In the genomic region with DNA sequence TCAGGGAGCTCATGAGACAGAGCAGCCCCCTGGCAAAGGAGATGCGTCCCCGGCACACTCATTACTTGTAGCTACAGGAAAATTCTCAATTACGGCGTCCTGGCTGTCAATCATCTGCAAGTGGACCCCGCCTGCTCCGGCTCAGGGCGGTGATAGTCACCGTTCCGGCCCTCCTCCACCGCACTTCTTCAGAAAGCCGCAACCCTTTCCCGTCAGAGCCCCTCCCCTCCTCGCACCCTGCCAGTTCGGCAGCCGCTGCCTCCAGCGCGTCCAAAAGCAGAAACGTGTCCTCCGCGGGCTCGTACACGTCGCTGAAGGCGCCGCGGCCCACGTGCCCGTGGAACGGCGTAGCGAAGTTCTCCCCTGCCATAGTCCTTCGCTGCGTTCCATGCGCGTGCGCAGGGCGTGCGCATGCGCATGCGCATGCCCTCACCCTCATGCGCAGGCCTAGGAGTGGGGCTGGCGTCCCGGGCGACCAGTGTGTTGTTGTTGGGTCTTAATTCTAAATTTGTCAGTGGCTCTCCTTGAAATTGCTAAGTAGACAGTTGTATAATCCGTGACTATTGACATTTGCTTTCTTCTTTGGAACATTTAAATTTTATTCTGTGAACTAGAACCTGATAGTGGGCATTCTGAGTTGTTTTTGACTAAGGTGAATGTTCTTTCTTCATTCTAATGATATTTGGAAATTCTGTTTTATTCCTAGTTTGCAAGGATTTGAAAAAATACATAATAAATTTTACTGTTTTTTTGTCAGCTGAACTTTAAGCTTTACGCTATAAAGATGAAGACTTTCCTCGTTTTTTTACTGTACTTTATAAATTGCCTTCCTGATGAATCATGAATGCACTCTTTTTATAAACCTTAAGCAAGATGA, we compare ENCODE assay signal across 1 cellular context.
TF ChIP-seq lines count a peak whose summit lies in the region.

No MANE protein-coding gene starts in this region.

TF ChIP-seq in HepG2, 621 proteins besides CTCF, POLR2A, EP300 and RAD21 (continued from another document and continues in another):
- TF ChIP-seq, protein P1, sequence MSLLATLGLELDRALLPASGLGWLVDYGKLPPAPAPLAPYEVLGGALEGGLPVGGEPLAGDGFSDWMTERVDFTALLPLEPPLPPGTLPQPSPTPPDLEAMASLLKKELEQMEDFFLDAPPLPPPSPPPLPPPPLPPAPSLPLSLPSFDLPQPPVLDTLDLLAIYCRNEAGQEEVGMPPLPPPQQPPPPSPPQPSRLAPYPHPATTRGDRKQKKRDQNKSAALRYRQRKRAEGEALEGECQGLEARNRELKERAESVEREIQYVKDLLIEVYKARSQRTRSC (CRISPR knock-in tag; IDR thresholded peaks at IDR 0.05; ENCODE audit: low read depth) = peak; percentile 98; the same call in 1 of the 2 replicates
- TF ChIP-seq, protein P2, sequence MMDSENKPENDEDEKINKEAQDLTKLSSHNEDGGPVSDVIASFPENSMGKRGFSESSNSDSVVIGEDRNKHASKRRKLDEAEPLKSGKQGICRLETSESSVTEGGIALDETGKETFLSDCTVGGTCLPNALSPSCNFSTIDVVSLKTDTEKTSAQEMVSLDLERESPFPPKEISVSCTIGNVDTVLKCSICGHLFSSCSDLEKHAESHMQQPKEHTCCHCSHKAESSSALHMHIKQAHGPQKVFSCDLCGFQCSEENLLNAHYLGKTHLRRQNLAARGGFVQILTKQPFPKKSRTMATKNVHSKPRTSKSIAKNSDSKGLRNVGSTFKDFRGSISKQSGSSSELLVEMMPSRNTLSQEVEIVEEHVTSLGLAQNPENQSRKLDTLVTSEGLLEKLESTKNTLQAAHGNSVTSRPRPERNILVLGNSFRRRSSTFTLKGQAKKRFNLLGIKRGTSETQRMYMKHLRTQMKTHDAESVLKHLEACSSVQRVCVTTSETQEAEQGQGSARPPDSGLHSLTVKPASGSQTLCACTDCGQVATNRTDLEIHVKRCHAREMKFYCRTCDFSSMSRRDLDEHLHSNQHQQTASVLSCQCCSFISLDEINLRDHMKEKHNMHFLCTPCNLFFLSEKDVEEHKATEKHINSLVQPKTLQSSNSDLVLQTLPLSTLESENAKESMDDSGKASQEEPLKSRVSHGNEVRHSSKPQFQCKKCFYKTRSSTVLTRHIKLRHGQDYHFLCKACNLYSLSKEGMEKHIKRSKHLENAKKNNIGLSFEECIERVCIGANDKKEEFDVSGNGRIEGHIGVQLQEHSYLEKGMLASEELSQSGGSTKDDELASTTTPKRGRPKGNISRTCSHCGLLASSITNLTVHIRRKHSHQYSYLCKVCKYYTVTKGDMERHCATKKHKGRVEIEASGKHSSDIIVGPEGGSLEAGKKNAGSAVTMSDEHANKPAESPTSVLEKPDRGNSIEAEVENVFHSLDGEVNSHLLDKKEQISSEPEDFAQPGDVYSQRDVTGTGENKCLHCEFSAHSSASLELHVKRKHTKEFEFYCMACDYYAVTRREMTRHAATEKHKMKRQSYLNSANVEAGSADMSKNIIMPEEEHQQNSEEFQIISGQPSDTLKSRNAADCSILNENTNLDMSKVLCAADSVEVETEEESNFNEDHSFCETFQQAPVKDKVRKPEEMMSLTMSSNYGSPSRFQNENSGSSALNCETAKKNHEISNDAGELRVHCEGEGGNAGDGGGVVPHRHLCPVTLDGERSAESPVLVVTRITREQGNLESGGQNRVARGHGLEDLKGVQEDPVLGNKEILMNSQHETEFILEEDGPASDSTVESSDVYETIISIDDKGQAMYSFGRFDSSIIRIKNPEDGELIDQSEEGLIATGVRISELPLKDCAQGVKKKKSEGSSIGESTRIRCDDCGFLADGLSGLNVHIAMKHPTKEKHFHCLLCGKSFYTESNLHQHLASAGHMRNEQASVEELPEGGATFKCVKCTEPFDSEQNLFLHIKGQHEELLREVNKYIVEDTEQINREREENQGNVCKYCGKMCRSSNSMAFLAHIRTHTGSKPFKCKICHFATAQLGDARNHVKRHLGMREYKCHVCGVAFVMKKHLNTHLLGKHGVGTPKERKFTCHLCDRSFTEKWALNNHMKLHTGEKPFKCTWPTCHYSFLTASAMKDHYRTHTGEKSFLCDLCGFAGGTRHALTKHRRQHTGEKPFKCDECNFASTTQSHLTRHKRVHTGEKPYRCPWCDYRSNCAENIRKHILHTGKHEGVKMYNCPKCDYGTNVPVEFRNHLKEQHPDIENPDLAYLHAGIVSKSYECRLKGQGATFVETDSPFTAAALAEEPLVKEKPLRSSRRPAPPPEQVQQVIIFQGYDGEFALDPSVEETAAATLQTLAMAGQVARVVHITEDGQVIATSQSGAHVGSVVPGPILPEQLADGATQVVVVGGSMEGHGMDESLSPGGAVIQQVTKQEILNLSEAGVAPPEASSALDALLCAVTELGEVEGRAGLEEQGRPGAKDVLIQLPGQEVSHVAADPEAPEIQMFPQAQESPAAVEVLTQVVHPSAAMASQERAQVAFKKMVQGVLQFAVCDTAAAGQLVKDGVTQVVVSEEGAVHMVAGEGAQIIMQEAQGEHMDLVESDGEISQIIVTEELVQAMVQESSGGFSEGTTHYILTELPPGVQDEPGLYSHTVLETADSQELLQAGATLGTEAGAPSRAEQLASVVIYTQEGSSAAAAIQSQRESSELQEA (CRISPR knock-in tag; IDR thresholded peaks at IDR 0.05; ENCODE audit: not compliant biosample characterization) = peak; percentile 99
- TF ChIP-seq AGO1 (IDR thresholded peaks at IDR 0.05; ENCODE audit: low read depth, low read length, poor library complexity, severe bottlenecking) (peak; percentile 46), TBX2 (CRISPR knock-in tag; IDR thresholded peaks at IDR 0.05; ENCODE audit: borderline replicate concordance) (peak; percentile 92), ZNF589 (CRISPR knock-in tag; conservative IDR thresholded peaks at IDR 0.05) (peak; percentile 97), ZNF143 (CRISPR knock-in tag; IDR thresholded peaks at IDR 0.05) (peak; percentile 63), ARNTL (CRISPR knock-in tag; IDR thresholded peaks at IDR 0.05) (peak; percentile 95), PCBP1 (IDR thresholded peaks at IDR 0.05; ENCODE audit: borderline replicate concordance, low read depth, low read length) (no peak), RFX5 (IDR thresholded peaks at IDR 0.05; ENCODE audit: low read depth, low read length) (0 out of 2 replicates have a peak, but pooled peaks have one; percentile 30), KAT7 (CRISPR knock-in tag; IDR thresholded peaks at IDR 0.05; ENCODE audit: borderline replicate concordance) (peak; percentile 60; the same call in 1 of the 2 replicates), ONECUT2 (CRISPR knock-in tag; IDR thresholded peaks at IDR 0.05) (no peak), NCOA5 (CRISPR knock-in tag; IDR thresholded peaks at IDR 0.05) (no peak), SOX5 (CRISPR knock-in tag; IDR thresholded peaks at IDR 0.05; ENCODE audit: borderline replicate concordance) (peak; percentile 66), ZNF546 (CRISPR knock-in tag; conservative IDR thresholded peaks at IDR 0.05) (peak; percentile 99), SMYD3 (CRISPR knock-in tag; IDR thresholded peaks at IDR 0.05) (peak; percentile 99), ZFP41 (CRISPR knock-in tag; IDR thresholded peaks at IDR 0.05; ENCODE audit: borderline replicate concordance) (peak; percentile 99), FOSL1 (CRISPR knock-in tag; IDR thresholded peaks at IDR 0.05; ENCODE audit: borderline replicate concordance) (peak; percentile 57; the same call in 1 of the 2 replicates), YEATS2 (CRISPR knock-in tag; IDR thresholded peaks at IDR 0.05; ENCODE audit: borderline replicate concordance) (peak; percentile 91; the same call in 1 of the 2 replicates), TP53 (CRISPR knock-in tag; conservative IDR thresholded peaks at IDR 0.05) (peak; percentile 84; the same call in 1 of the 2 replicates), ZNF891 (CRISPR knock-in tag; IDR thresholded peaks at IDR 0.05) (peak; percentile 91), SRF (IDR thresholded peaks at IDR 0.05; ENCODE audit: low read depth, low read length) (no peak), HNRNPLL (IDR thresholded peaks at IDR 0.05; ENCODE audit: low read depth, low read length, poor library complexity, severe bottlenecking) (peak; percentile 93), SRY (CRISPR knock-in tag; IDR thresholded peaks at IDR 0.05) (peak; percentile 99), NFYB (CRISPR knock-in tag; IDR thresholded peaks at IDR 0.05) (peak; percentile 48; the same call in 1 of the 2 replicates), ZC3H13 (CRISPR knock-in tag; IDR thresholded peaks at IDR 0.05) (peak; percentile 93; the same call in 1 of the 2 replicates)
- TF ChIP-seq, protein P3, sequence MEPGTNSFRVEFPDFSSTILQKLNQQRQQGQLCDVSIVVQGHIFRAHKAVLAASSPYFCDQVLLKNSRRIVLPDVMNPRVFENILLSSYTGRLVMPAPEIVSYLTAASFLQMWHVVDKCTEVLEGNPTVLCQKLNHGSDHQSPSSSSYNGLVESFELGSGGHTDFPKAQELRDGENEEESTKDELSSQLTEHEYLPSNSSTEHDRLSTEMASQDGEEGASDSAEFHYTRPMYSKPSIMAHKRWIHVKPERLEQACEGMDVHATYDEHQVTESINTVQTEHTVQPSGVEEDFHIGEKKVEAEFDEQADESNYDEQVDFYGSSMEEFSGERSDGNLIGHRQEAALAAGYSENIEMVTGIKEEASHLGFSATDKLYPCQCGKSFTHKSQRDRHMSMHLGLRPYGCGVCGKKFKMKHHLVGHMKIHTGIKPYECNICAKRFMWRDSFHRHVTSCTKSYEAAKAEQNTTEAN (CRISPR knock-in tag; conservative IDR thresholded peaks at IDR 0.05) = peak; percentile 94
- TF ChIP-seq, protein P4, sequence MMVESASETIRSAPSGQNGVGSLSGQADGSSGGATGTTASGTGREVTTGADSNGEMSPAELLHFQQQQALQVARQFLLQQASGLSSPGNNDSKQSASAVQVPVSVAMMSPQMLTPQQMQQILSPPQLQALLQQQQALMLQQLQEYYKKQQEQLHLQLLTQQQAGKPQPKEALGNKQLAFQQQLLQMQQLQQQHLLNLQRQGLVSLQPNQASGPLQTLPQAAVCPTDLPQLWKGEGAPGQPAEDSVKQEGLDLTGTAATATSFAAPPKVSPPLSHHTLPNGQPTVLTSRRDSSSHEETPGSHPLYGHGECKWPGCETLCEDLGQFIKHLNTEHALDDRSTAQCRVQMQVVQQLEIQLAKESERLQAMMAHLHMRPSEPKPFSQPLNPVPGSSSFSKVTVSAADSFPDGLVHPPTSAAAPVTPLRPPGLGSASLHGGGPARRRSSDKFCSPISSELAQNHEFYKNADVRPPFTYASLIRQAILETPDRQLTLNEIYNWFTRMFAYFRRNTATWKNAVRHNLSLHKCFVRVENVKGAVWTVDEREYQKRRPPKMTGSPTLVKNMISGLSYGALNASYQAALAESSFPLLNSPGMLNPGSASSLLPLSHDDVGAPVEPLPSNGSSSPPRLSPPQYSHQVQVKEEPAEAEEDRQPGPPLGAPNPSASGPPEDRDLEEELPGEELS (CRISPR knock-in tag; IDR thresholded peaks at IDR 0.05) = peak; percentile 82
- TF ChIP-seq, protein P5, sequence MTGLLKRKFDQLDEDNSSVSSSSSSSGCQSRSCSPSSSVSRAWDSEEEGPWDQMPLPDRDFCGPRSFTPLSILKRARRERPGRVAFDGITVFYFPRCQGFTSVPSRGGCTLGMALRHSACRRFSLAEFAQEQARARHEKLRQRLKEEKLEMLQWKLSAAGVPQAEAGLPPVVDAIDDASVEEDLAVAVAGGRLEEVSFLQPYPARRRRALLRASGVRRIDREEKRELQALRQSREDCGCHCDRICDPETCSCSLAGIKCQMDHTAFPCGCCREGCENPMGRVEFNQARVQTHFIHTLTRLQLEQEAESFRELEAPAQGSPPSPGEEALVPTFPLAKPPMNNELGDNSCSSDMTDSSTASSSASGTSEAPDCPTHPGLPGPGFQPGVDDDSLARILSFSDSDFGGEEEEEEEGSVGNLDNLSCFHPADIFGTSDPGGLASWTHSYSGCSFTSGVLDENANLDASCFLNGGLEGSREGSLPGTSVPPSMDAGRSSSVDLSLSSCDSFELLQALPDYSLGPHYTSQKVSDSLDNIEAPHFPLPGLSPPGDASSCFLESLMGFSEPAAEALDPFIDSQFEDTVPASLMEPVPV (CRISPR knock-in tag; IDR thresholded peaks at IDR 0.05) = peak; percentile 99
- TF ChIP-seq, protein P6, sequence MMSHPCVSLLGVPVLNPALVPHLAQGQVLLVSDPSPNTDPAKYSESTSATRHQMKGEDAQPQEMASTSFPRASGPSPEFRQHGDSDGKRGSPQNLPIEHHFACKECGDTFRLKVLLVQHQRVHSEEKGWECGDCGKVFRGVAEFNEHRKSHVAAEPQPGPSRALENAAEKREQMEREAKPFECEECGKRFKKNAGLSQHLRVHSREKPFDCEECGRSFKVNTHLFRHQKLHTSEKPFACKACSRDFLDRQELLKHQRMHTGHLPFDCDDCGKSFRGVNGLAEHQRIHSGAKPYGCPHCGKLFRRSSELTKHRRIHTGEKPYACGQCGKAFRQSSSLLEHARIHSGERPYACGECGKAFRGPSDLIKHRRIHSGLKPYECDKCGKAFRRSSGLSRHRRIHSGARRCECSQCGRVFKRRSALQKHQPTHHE (CRISPR knock-in tag; IDR thresholded peaks at IDR 0.05; ENCODE audit: borderline replicate concordance) = peak; percentile 94
- TF ChIP-seq, protein P7, sequence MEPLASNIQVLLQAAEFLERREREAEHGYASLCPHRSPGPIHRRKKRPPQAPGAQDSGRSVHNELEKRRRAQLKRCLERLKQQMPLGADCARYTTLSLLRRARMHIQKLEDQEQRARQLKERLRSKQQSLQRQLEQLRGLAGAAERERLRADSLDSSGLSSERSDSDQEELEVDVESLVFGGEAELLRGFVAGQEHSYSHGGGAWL (CRISPR knock-in tag; IDR thresholded peaks at IDR 0.05) = peak; percentile 99
- TF ChIP-seq, protein P8, sequence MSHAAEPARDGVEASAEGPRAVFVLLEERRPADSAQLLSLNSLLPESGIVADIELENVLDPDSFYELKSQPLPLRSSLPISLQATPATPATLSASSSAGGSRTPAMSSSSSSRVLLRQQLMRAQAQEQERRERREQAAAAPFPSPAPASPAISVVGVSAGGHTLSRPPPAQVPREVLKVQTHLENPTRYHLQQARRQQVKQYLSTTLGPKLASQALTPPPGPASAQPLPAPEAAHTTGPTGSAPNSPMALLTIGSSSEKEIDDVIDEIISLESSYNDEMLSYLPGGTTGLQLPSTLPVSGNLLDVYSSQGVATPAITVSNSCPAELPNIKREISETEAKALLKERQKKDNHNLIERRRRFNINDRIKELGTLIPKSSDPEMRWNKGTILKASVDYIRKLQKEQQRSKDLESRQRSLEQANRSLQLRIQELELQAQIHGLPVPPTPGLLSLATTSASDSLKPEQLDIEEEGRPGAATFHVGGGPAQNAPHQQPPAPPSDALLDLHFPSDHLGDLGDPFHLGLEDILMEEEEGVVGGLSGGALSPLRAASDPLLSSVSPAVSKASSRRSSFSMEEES (CRISPR knock-in tag; IDR thresholded peaks at IDR 0.05) = peak; percentile 88
- TF ChIP-seq, protein P9, sequence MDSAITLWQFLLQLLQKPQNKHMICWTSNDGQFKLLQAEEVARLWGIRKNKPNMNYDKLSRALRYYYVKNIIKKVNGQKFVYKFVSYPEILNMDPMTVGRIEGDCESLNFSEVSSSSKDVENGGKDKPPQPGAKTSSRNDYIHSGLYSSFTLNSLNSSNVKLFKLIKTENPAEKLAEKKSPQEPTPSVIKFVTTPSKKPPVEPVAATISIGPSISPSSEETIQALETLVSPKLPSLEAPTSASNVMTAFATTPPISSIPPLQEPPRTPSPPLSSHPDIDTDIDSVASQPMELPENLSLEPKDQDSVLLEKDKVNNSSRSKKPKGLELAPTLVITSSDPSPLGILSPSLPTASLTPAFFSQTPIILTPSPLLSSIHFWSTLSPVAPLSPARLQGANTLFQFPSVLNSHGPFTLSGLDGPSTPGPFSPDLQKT (CRISPR knock-in tag; IDR thresholded peaks at IDR 0.05; ENCODE audit: borderline replicate concordance) = peak; percentile 81; the same call in 1 of the 2 replicates
- TF ChIP-seq, protein P10, sequence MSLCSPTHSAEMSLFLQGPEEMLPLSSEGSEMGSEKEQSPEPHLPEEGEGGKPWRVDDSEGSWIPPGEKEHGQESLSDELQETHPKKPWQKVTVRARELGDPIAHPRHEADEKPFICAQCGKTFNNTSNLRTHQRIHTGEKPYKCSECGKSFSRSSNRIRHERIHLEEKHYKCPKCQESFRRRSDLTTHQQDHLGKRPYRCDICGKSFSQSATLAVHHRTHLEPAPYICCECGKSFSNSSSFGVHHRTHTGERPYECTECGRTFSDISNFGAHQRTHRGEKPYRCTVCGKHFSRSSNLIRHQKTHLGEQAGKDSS (CRISPR knock-in tag; IDR thresholded peaks at IDR 0.05; ENCODE audit: borderline replicate concordance, low read depth) = peak; percentile 95
